16 cellular contexts compared by ENCODE assay signal in genomic region chr7:157113607-157114006, GRCh38. TPM values are rescaled to one million over a fixed set of nuclear protein-coding genes. Genes with fewer than 3 reads are reported as not detected.
A peak's percentile ranks its signal among the peaks of the same experiment; 100 is the strongest.
DNase-seq lines count a peak whose midpoint lies in the region; ATAC-seq and TF ChIP-seq lines count a peak whose summit lies in the region.
"Had no signal": no experiment of that assay in that cellular context is flagged by ENCODE, and none has a peak within 500 bp of the region (broad histone marks: within the 10 kb centered on the region; RNA-seq: fewer than 3 reads in every experiment).

No MANE protein-coding gene starts in this region.

- no peak overlapping the region for H2AFZ ChIP-seq in neuronal stem cell (ENCODE audit: low read length)

- H3K27ac ChIP-seq in 22Rv1 (no peak overlapping the region), neuronal stem cell (replicated peaks; ENCODE audit: low read length) (no peak overlapping the region)

- H4K91ac ChIP-seq in neuronal stem cell (ENCODE audit: low read depth, low read length, poor library complexity), result no peak overlapping the region

- H2BK15ac ChIP-seq in neuronal stem cell (ENCODE audit: low read length), result no peak overlapping the region

- no peaks in the 10 kb centered on the region for H3K36me3 ChIP-seq in neuronal stem cell (replicated peaks in 1 of 2; ENCODE audit: control insufficient read depth in 2 of 2, insufficient read depth in 2 of 2, low read length in 2 of 2)

- H2BK5ac ChIP-seq in neuronal stem cell (ENCODE audit: low read length), result no peak overlapping the region

- H3K4me3 ChIP-seq in neuronal stem cell (ENCODE audit: low read length in 2 of 2), result no peak overlapping the region

- no peak overlapping the region for H3K4me2 ChIP-seq in neuronal stem cell (ENCODE audit: insufficient read depth, low read length, poor library complexity, severe bottlenecking)

- WGBS in neuronal stem cell (ENCODE audit: extremely low coverage in 2 of 2, insufficient read length in 2 of 2, insufficient replicate concordance in 1 of 2), 2 donors, result no CpG with 5 or more reads among the region's 2 CpGs

- H3K4ac ChIP-seq in neuronal stem cell (ENCODE audit: low read length), result no peak overlapping the region

- H3K14ac ChIP-seq in neuronal stem cell (ENCODE audit: low read length), result no peak overlapping the region

- H3K23ac ChIP-seq in neuronal stem cell (ENCODE audit: low read depth, low read length, poor library complexity), result no peak overlapping the region

- ATAC-seq in GM18867 (IDR thresholded peaks at IDR 0.05; ENCODE audit: unreplicated experiment), result no peak
- ATAC-seq: HepG2 had no signal

- TF ChIP-seq CTCF in 22Rv1 (IDR thresholded peaks at IDR 0.05), result 0 out of 2 replicates have a peak, but pooled peaks have one; percentile 2

- H3K9ac ChIP-seq in neuronal stem cell (ENCODE audit: low read depth, low read length, poor library complexity), result peak overlapping the region; percentile 7

- H3K79me1 ChIP-seq in neuronal stem cell (ENCODE audit: low read depth, low read length), result no peaks in the 10 kb centered on the region

- no peak overlapping the region for H2BK120ac ChIP-seq in neuronal stem cell (ENCODE audit: low read depth, low read length)

- no peaks in the 10 kb centered on the region for H3K4me1 ChIP-seq in neuronal stem cell (ENCODE audit: control insufficient read depth in 2 of 2, insufficient read depth in 1 of 2, low read depth in 1 of 2, low read length in 2 of 2)

- no peak overlapping the region for H3K18ac ChIP-seq in neuronal stem cell (ENCODE audit: low read length)

- H4K8ac ChIP-seq in neuronal stem cell (ENCODE audit: low read depth, low read length), result no peak overlapping the region

- H3K27me3 ChIP-seq in neuronal stem cell (ENCODE audit: control insufficient read depth in 3 of 3, insufficient read depth in 3 of 3, low read depth in 1 of 3, low read length in 3 of 3), result peaks cover 0 to 3% (median 0%) of the 10 kb centered on the region in 3 experiments

- H2AK5ac ChIP-seq in neuronal stem cell (ENCODE audit: low read depth, low read length), result no peak overlapping the region

- DNase-seq in activated T-cell treated with anti-CD3 and anti-CD28 coated beads for 24 hours (ENCODE audit: low read depth) (peak; percentile 4), HT1080 (ENCODE audit: low read depth) (peak; percentile 31), neuronal stem cell (ENCODE audit: low spot score) (no peak), NCI-H526 treated with DMSO at 0.1 percent for 48 hours (lab: John Stamatoyannopoulos, UW) (no peak)
- DNase-seq in activated T-cell treated with anti-CD3 and anti-CD28 coated beads, Interleukin-2, amount 50 U/mL, for 1 hour, result no peak
- DNase-seq: DMS79, HFFc6, KBM-7, NCI-H1105 treated with DMSO at 0.1 percent for 48 hours, NCI-H1694 treated with DMSO at 0.1 percent for 48 hours, NCI-H510A, NCI-H774, Right ventricle myocardium superior had no signal

- H3K9me3 ChIP-seq in neuronal stem cell (replicated peaks in 1 of 2; ENCODE audit: control insufficient read depth in 2 of 2, insufficient read depth in 1 of 2, low read depth in 1 of 2, low read length in 2 of 2), result peaks cover 6 to 9% of the 10 kb centered on the region in 2 donors

- no peak overlapping the region for H2BK12ac ChIP-seq in neuronal stem cell (ENCODE audit: low read length)

RNA-seq across cellular contexts. Expression of gene UBE3C, which starts 25.1 kb away (rescaled TPM):
- total RNA-seq in HT1080 (2014; rRNA removed; shearing (Covaris generic)), result 93.2 and 97.0 TPM in 2 replicates
- polyA plus RNA-seq in HT1080 (2015; cell fraction: cytosol; rRNA removed), result 68.5 and 83.1 TPM in 2 replicates
- 51.9 and 60.7 TPM in 2 replicates for polyA plus RNA-seq in HT1080 (2015; cell fraction: nucleus; rRNA removed)
- 24.4 TPM for polyA plus RNA-seq in neuronal stem cell (2013, experiment 1 of 2)
- 25.6 TPM for polyA plus RNA-seq in neuronal stem cell (2013, experiment 2 of 2)

Comparison
In these comparisons a context has a peak if more than half of its experiments do, and no peak if none do; other contexts are left out.
1. DNase-seq: peak in activated T-cell treated with anti-CD3 and anti-CD28 coated beads for 24 hours (single experiment) and HT1080 (single experiment); none in activated T-cell treated with anti-CD3 and anti-CD28 coated beads, Interleukin-2, amount 50 U/mL, for 1 hour (single experiment), neuronal stem cell (single experiment) and NCI-H526 treated with DMSO at 0.1 percent for 48 hours (single experiment).